In the genomic region with DNA sequence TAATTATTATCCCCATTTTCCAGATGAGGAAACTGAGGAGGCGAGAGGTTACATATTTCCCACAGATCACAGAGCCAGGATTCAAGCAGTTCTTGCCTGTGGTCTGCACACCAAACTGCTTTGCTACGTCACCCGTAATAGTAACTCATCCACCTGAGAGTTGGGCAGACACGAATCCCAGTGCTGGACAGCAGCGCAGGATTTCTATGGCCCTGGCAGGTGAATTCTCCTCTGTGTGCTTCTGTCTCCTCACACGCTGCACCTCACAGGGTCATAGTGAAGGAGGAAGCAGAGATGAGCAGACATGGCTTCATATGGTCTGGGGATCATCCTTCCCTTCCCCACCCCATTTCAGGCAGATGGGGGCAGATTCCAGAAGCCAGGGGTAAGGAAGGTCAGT, we compare ENCODE assay signal across 19 cellular contexts.
A peak's percentile ranks its signal among the peaks of the same experiment; 100 is the strongest.
DNase-seq lines count a peak whose midpoint lies in the region; TF ChIP-seq lines count a peak whose summit lies in the region.
"Had no signal": no experiment of that assay in that cellular context is flagged by ENCODE, and none has a peak within 500 bp of the region (broad histone marks: within the 10 kb centered on the region; RNA-seq: fewer than 3 reads in every experiment).

No MANE protein-coding gene starts in this region.

- no peak overlapping the region for H3K27ac Mint-ChIP-seq in activated CD4-positive, alpha-beta memory T cell treated with anti-CD3 and anti-CD28 coated beads, Interleukin-2, amount 10 ng/mL, durations not matched to agents 7 days and 5 days
- no peak overlapping the region for H3K27ac Mint-ChIP-seq in Calu3 (ENCODE audit: unreplicated experiment)
- H3K27ac Mint-ChIP-seq: CD8-positive, alpha-beta T cell had no signal

- no peaks in the 10 kb centered on the region for H3K9me3 Mint-ChIP-seq in activated CD4-positive, alpha-beta memory T cell treated with anti-CD3 and anti-CD28 coated beads, Interleukin-2, amount 10 ng/mL, durations not matched to agents 7 days and 5 days
- no peaks in the 10 kb centered on the region for H3K9me3 Mint-ChIP-seq in Calu3 (ENCODE audit: low read depth, unreplicated experiment)
- H3K9me3 Mint-ChIP-seq: CD8-positive, alpha-beta T cell had no signal

- H2AFZ ChIP-seq in hepatocyte: no peak overlapping the region

- H3K27me3 ChIP-seq in hepatocyte (no peaks in the 10 kb centered on the region), tibial nerve (no peaks in the 10 kb centered on the region)

- no peaks in the 10 kb centered on the region for H3K9me3 ChIP-seq in hepatocyte (ENCODE audit: low read depth)
- no peaks in the 10 kb centered on the region for H3K9me3 ChIP-seq in tibial nerve

- H3K36me3 Mint-ChIP-seq in activated CD4-positive, alpha-beta memory T cell treated with anti-CD3 and anti-CD28 coated beads, Interleukin-2, amount 10 ng/mL, durations not matched to agents 7 days and 5 days (ENCODE audit: low read depth): no peaks in the 10 kb centered on the region
- no peaks in the 10 kb centered on the region for H3K36me3 Mint-ChIP-seq in Calu3 (ENCODE audit: insufficient read depth, unreplicated experiment)
- H3K36me3 Mint-ChIP-seq: CD8-positive, alpha-beta T cell had no signal

- no peak overlapping the region for H3K4me3 Mint-ChIP-seq in activated CD4-positive, alpha-beta memory T cell treated with anti-CD3 and anti-CD28 coated beads, Interleukin-2, amount 10 ng/mL, durations not matched to agents 7 days and 5 days
- H3K4me3 Mint-ChIP-seq in Calu3 (ENCODE audit: low read depth, unreplicated experiment): no peak overlapping the region
- H3K4me3 Mint-ChIP-seq: CD8-positive, alpha-beta T cell; H9 had no signal

- TF ChIP-seq EP300 in Ishikawa (IDR thresholded peaks at IDR 0.05; ENCODE audit: borderline replicate concordance): no peak
- TF ChIP-seq EP300 in tibial nerve (IDR thresholded peaks at IDR 0.05): no peak

- H3K27me3 Mint-ChIP-seq in activated CD4-positive, alpha-beta memory T cell treated with anti-CD3 and anti-CD28 coated beads, Interleukin-2, amount 10 ng/mL, durations not matched to agents 7 days and 5 days: peaks cover 4% of the 10 kb centered on the region
- H3K27me3 Mint-ChIP-seq in Calu3 (ENCODE audit: unreplicated experiment): peaks cover 82% of the 10 kb centered on the region

- 93% methylated on average over 6 of the region's 6 CpGs for WGBS in hepatocyte (ENCODE audit: low lambda C conversion rate, missing lambda C conversion rate)
- 95 to 96% methylated on average over 6 of the region's 6 CpGs for WGBS in tibial nerve, 2 donors

- no peaks in the 10 kb centered on the region for H4K20me1 ChIP-seq in hepatocyte (ENCODE audit: insufficient read depth, poor library complexity, severe bottlenecking)

- H3K4me1 Mint-ChIP-seq in activated CD4-positive, alpha-beta memory T cell treated with anti-CD3 and anti-CD28 coated beads, Interleukin-2, amount 10 ng/mL, durations not matched to agents 7 days and 5 days: no peaks in the 10 kb centered on the region
- H3K4me1 Mint-ChIP-seq in Calu3 (ENCODE audit: low read depth, unreplicated experiment): no peaks in the 10 kb centered on the region

- POLR2A ChIA-PET in activated CD4-positive, alpha-beta memory T cell treated with anti-CD3 and anti-CD28 coated beads, Interleukin-2, amount 10 ng/mL, durations not matched to agents 7 days and 5 days (lab: Charles Lee): no interaction called here

- no peak overlapping the region for H3K4me2 ChIP-seq in hepatocyte

- CTCF ChIA-PET in activated CD4-positive, alpha-beta memory T cell treated with anti-CD3 and anti-CD28 coated beads, Interleukin-2, amount 10 ng/mL, durations not matched to agents 7 days and 5 days (lab: Charles Lee): interaction anchor here (0.6 kb wide), 1 partner anchor 79 kb away, joined by 4 read pairs; no protein-coding TSS in a partner anchor
- CTCF ChIA-PET in Calu3 (lab: Charles Lee): interaction anchor here (0.6 kb wide), 1 partner anchor 41 kb away, joined by 3 read pairs; no protein-coding TSS in a partner anchor

- intact Hi-C loops in Calu3 (cut with micrococcal nuclease; ENCODE audit: unreplicated experiment): no loop called here

- no peaks in the 10 kb centered on the region for H3K79me2 ChIP-seq in hepatocyte

- no peak for TF ChIP-seq RAD21 in Ishikawa (IDR thresholded peaks at IDR 0.05; ENCODE audit: low read depth)

- no peak for TF ChIP-seq POLR2A in tibial nerve (IDR thresholded peaks at IDR 0.05)

- no TSS peak for BruUV-seq in Calu3 (replicated peaks; lab: Mats Ljungman, UMichigan)

- H3K9me2 ChIP-seq in hepatocyte (replicated peaks; ENCODE audit: insufficient read depth): no peaks in the 10 kb centered on the region

- DNase-seq in NCI-H748 (lab: John Stamatoyannopoulos, UW; ENCODE audit: unreplicated experiment) (peak; percentile 51), NCI-H748 treated with DMSO at 0.1 percent for 48 hours (lab: John Stamatoyannopoulos, UW) (no peak), hepatocyte (ENCODE audit: low spot score) (no peak), tibial nerve (ENCODE audit: low spot score in 2 of 2) (no peak), NCI-H2227 (lab: John Stamatoyannopoulos, UW; ENCODE audit: unreplicated experiment) (no peak), Calu3 (no peak)
- no peak for DNase-seq in activated CD4-positive, alpha-beta memory T cell treated with anti-CD3 and anti-CD28 coated beads, Interleukin-2, amount 10 ng/mL, durations not matched to agents 7 days and 5 days
- DNase-seq: CD8-positive, alpha-beta T cell; DND-41; H9; IMR-90; NCI-H1105; NCI-H187; NCI-H2107; NCI-H2227 treated with DMSO at 0.1 percent for 48 hours; NCI-H526; SW 1271 had no signal

- H3K4me3 ChIP-seq in hepatocyte: no peak overlapping the region
- no peak overlapping the region for H3K4me3 ChIP-seq in tibial nerve

- H3K36me3 ChIP-seq in hepatocyte (replicated peaks; ENCODE audit: insufficient read depth, low read depth) (no peaks in the 10 kb centered on the region), tibial nerve (no peaks in the 10 kb centered on the region)

- H3K4me1 ChIP-seq in hepatocyte (ENCODE audit: insufficient read depth): peaks cover 20% of the 10 kb centered on the region
- peaks cover 0 to under 1% (median under 1%) of the 10 kb centered on the region in 4 donors for H3K4me1 ChIP-seq in tibial nerve

- TF ChIP-seq CTCF in hepatocyte (IDR thresholded peaks at IDR 0.05; ENCODE audit: poor library complexity) (no peak), tibial nerve (IDR thresholded peaks at IDR 0.05) (no peak), Calu3 (IDR thresholded peaks at IDR 0.05; ENCODE audit: unreplicated experiment) (no peak)

- peak overlapping the region; percentile 78 for H3K27ac ChIP-seq in hepatocyte
- H3K27ac ChIP-seq in tibial nerve: no peak overlapping the region
- H3K27ac ChIP-seq: HL-60 had no signal

TF ChIP-seq in Ishikawa, 13 proteins besides CTCF, POLR2A, EP300 and RAD21:
- TF ChIP-seq NFIC (IDR thresholded peaks at IDR 0.05) (no peak), REST (IDR thresholded peaks at IDR 0.05; ENCODE audit: low read depth) (peak; percentile 48; the same call in 1 of the 2 replicates)
TF ChIP-seq in Ishikawa: peak in this region for 1.
